8 cellular contexts compared by ENCODE assay signal in the genomic region with DNA sequence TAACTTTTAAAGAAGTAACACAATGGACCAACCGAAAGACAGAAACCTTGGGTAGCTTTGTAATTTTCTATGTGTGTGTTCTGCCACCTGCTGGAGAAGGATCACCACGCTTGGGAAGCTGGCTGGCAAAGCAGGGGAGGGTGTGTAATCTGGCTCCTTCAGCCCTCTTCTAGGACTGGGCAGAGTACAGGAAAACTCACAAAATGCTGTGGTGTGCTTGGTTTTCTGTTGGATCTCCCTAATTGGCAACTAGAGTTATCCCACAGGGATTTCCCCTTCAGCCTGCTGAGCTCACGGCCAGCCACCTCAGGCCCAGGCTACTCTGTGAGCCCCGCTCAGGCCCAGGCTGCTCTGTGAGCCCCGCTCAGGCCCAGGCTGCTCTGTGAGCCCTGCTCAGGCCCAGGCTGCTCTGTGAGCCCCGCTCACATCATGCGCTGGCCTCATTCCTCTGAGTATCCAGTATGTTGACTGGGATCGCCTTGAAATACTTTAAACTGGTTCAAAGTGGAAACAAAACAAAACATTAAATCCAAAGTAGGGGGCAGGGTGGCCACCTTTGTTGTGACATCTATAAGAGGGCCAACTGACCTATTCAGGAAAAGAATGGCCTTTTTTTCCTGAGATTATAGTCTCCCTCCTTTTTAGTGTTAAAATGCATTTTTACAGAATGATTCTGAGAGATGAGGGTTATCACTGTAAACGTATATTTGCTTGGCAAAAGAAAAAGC. TPM values are rescaled to one million over a fixed set of nuclear protein-coding genes. Genes with fewer than 3 reads are reported as not detected.
DNase-seq lines count a peak whose midpoint lies in the region; ATAC-seq and TF ChIP-seq lines count a peak whose summit lies in the region.

No MANE protein-coding gene starts in this region.

- H3F3A ChIP-seq in neural progenitor cell (ENCODE audit: low read depth) = peaks cover 16% of the 10 kb centered on the region

- H2AFZ ChIP-seq in OCI-LY3 (ENCODE audit: low read depth, low read length) (0 out of 2 replicates have a peak overlapping the region, but pooled peaks have one; percentile 31), neural progenitor cell (replicated peaks) (peak overlapping the region; percentile 75)

- H3K4me2 ChIP-seq in OCI-LY3 (ENCODE audit: low read length) (no peak overlapping the region), neural progenitor cell (no peak overlapping the region)

- H3K4me1 Mint-ChIP-seq in activated T-helper 1 cell treated with anti-CD3 and anti-CD28 coated beads, Interleukin-12 subunit alpha, Interleukin-12 subunit beta, Interleukin-2, Interleukin-4 antibody, amounts not matched to agents 30 ng/mL and 10 ng/mL and 1 ng/mL, durations not matched to agents 14 hours and 24 hours and 36 hours (ENCODE audit: low read depth) = peaks cover 11% of the 10 kb centered on the region
- H3K4me1 Mint-ChIP-seq in neural progenitor cell = peaks cover 31% of the 10 kb centered on the region

- H3K79me2 ChIP-seq in OCI-LY3 (ENCODE audit: low read length) (no peaks in the 10 kb centered on the region), neural progenitor cell (ENCODE audit: low read depth) (no peaks in the 10 kb centered on the region)

- H3K9me3 ChIP-seq in OCI-LY3 (ENCODE audit: insufficient read depth, low read length) (no peaks in the 10 kb centered on the region), neural progenitor cell (ENCODE audit: low read depth) (no peaks in the 10 kb centered on the region), testis (no peaks in the 10 kb centered on the region)

- H3K9me3 Mint-ChIP-seq in activated T-helper 1 cell treated with anti-CD3 and anti-CD28 coated beads, Interleukin-12 subunit alpha, Interleukin-12 subunit beta, Interleukin-2, Interleukin-4 antibody, amounts not matched to agents 30 ng/mL and 10 ng/mL and 1 ng/mL, durations not matched to agents 14 hours and 24 hours and 36 hours = no peaks in the 10 kb centered on the region
- H3K9me3 Mint-ChIP-seq in neural progenitor cell = no peaks in the 10 kb centered on the region

- no peak for TF ChIP-seq POLR2A in testis (IDR thresholded peaks at IDR 0.05)

- H3K27me3 Mint-ChIP-seq in activated T-helper 1 cell treated with anti-CD3 and anti-CD28 coated beads, Interleukin-12 subunit alpha, Interleukin-12 subunit beta, Interleukin-2, Interleukin-4 antibody, amounts not matched to agents 30 ng/mL and 10 ng/mL and 1 ng/mL, durations not matched to agents 14 hours and 24 hours and 36 hours (ENCODE audit: insufficient read depth) = no peaks in the 10 kb centered on the region
- no peaks in the 10 kb centered on the region for H3K27me3 Mint-ChIP-seq in neural progenitor cell (ENCODE audit: insufficient read depth, low read depth)

- peaks cover 14% of the 10 kb centered on the region for H3K4me1 ChIP-seq in OCI-LY3 (ENCODE audit: low read length)
- H3K4me1 ChIP-seq in neural progenitor cell = peaks cover 10% of the 10 kb centered on the region
- H3K4me1 ChIP-seq in testis = peaks cover 11% of the 10 kb centered on the region

- H3K36me3 Mint-ChIP-seq in activated T-helper 1 cell treated with anti-CD3 and anti-CD28 coated beads, Interleukin-12 subunit alpha, Interleukin-12 subunit beta, Interleukin-2, Interleukin-4 antibody, amounts not matched to agents 30 ng/mL and 10 ng/mL and 1 ng/mL, durations not matched to agents 14 hours and 24 hours and 36 hours (ENCODE audit: low read depth) = no peaks in the 10 kb centered on the region
- no peaks in the 10 kb centered on the region for H3K36me3 Mint-ChIP-seq in neural progenitor cell

- no peaks in the 10 kb centered on the region for H3K36me3 ChIP-seq in OCI-LY3 (replicated peaks; ENCODE audit: low read depth, low read length)
- no peaks in the 10 kb centered on the region for H3K36me3 ChIP-seq in neural progenitor cell
- H3K36me3 ChIP-seq in testis (ENCODE audit: low read depth, missing control alignments) = no peaks in the 10 kb centered on the region

- intact Hi-C loops in activated T-helper 1 cell treated with anti-CD3 and anti-CD28 coated beads, Interleukin-12 subunit alpha, Interleukin-12 subunit beta, Interleukin-2, Interleukin-4 antibody, amounts not matched to agents 30 ng/mL and 10 ng/mL and 1 ng/mL, durations not matched to agents 14 hours and 24 hours and 36 hours (cut with micrococcal nuclease) = loop anchor here (1.0 to 5.0 kb wide), 7 partner anchors 214 to 1598 kb away; a partner anchor contains a TSS
- intact Hi-C loops in testis (cut with DNase I; ENCODE audit: low total_unique reads) = loop anchor here (10.0 kb wide), 2 partner anchors 220 to 320 kb away; no protein-coding TSS in a partner anchor

- TF ChIP-seq CTCF in C4-2B (conservative IDR thresholded peaks at IDR 0.05) (peak; percentile 87), OCI-LY3 (IDR thresholded peaks at IDR 0.05; ENCODE audit: low read depth, low read length) (peak; percentile 88), neural progenitor cell (IDR thresholded peaks at IDR 0.05) (peak; percentile 80), testis (IDR thresholded peaks at IDR 0.05) (peak; percentile 65 to 72 (median 68))

- peak overlapping the region; percentile 18; the same call in 1 of the 2 replicates for H3K27ac ChIP-seq in C4-2B
- H3K27ac ChIP-seq in OCI-LY3 (ENCODE audit: low read length) = no peak overlapping the region
- H3K27ac ChIP-seq in neural progenitor cell = peak overlapping the region; percentile 56
- H3K27ac ChIP-seq in testis = peak overlapping the region; percentile 29 to 76

- 37 to 42% methylated on average over 7 to 9 of the region's 9 CpGs for WGBS in testis, 2 donors

- no peak overlapping the region for H3K27ac Mint-ChIP-seq in activated T-helper 1 cell treated with anti-CD3 and anti-CD28 coated beads, Interleukin-12 subunit alpha, Interleukin-12 subunit beta, Interleukin-2, Interleukin-4 antibody, amounts not matched to agents 30 ng/mL and 10 ng/mL and 1 ng/mL, durations not matched to agents 14 hours and 24 hours and 36 hours
- peak overlapping the region; percentile 27 for H3K27ac Mint-ChIP-seq in neural progenitor cell

- DNase-seq in HT1080 (ENCODE audit: low read depth) (peak; percentile 68), fibroblast of the conjunctiva (ENCODE audit: low read depth) (peak; percentile 56), neural progenitor cell (ENCODE audit: low spot score) (peak; percentile 87), testis (peak; percentile 86)
- DNase-seq in activated T-helper 1 cell treated with anti-CD3 and anti-CD28 coated beads, Interleukin-12 subunit alpha, Interleukin-12 subunit beta, Interleukin-2, Interleukin-4 antibody, amounts not matched to agents 30 ng/mL and 10 ng/mL and 1 ng/mL, durations not matched to agents 14 hours and 24 hours and 36 hours (ENCODE audit: low spot score) = peak; percentile 36

- ATAC-seq in GM19328 (IDR thresholded peaks at IDR 0.05; ENCODE audit: unreplicated experiment) = peak; percentile 43

- H3K4me3 ChIP-seq in OCI-LY3 (ENCODE audit: low read length) (no peak overlapping the region), neural progenitor cell (no peak overlapping the region), testis (no peak overlapping the region)

- H3K27me3 ChIP-seq in OCI-LY3 (ENCODE audit: low read depth, low read length) (no peaks in the 10 kb centered on the region), neural progenitor cell (no peaks in the 10 kb centered on the region), testis (no peaks in the 10 kb centered on the region)

- no peak overlapping the region for H3K4me3 Mint-ChIP-seq in activated T-helper 1 cell treated with anti-CD3 and anti-CD28 coated beads, Interleukin-12 subunit alpha, Interleukin-12 subunit beta, Interleukin-2, Interleukin-4 antibody, amounts not matched to agents 30 ng/mL and 10 ng/mL and 1 ng/mL, durations not matched to agents 14 hours and 24 hours and 36 hours
- H3K4me3 Mint-ChIP-seq in neural progenitor cell = no peak overlapping the region

- no peaks in the 10 kb centered on the region for H4K20me1 ChIP-seq in OCI-LY3 (ENCODE audit: insufficient read depth, low read length)
- no peaks in the 10 kb centered on the region for H4K20me1 ChIP-seq in neural progenitor cell (ENCODE audit: low read depth)

- H3K9ac ChIP-seq in OCI-LY3 (ENCODE audit: low read length) (no peak overlapping the region), neural progenitor cell (no peak overlapping the region)

RNA-seq across cellular contexts. Expression of a gene that starts 52.0 kb away (rescaled TPM):
- not detected in 2 replicates for total RNA-seq in HT1080 (2014; rRNA removed; shearing (Covaris generic))
- not detected in 2 replicates for polyA plus RNA-seq in HT1080 (2015; cell fraction: cytosol; rRNA removed)
- polyA plus RNA-seq in HT1080 (2015; cell fraction: nucleus; rRNA removed) = not detected in 2 replicates
- not detected in 2 replicates for total RNA-seq in activated T-helper 1 cell treated with anti-CD3 and anti-CD28 coated beads, Interleukin-12 subunit alpha, Interleukin-12 subunit beta, Interleukin-2, Interleukin-4 antibody, amounts not matched to agents 30 ng/mL and 10 ng/mL and 1 ng/mL, durations not matched to agents 14 hours and 24 hours and 36 hours
- not detected in 2 replicates for total RNA-seq in neural progenitor cell (ENCODE audit: low replicate concordance)
- total RNA-seq in testis = not detected
- polyA plus RNA-seq in testis (ENCODE audit: insufficient read depth, low read depth, low replicate concordance) = not detected

RNA-seq across cellular contexts. Expression of a gene that starts 53.3 kb away (rescaled TPM):
- total RNA-seq in HT1080 (2014; rRNA removed; shearing (Covaris generic)) = not detected in 2 replicates
- polyA plus RNA-seq in HT1080 (2015; cell fraction: cytosol; rRNA removed) = not detected in 2 replicates
- polyA plus RNA-seq in HT1080 (2015; cell fraction: nucleus; rRNA removed) = not detected in 2 replicates
- total RNA-seq in activated T-helper 1 cell treated with anti-CD3 and anti-CD28 coated beads, Interleukin-12 subunit alpha, Interleukin-12 subunit beta, Interleukin-2, Interleukin-4 antibody, amounts not matched to agents 30 ng/mL and 10 ng/mL and 1 ng/mL, durations not matched to agents 14 hours and 24 hours and 36 hours = not detected in 2 replicates
- total RNA-seq in neural progenitor cell (ENCODE audit: low replicate concordance) (not detected in 2 replicates), testis (not detected)
- not detected for polyA plus RNA-seq in testis (ENCODE audit: insufficient read depth, low read depth, low replicate concordance)

Comparison
In these comparisons a context has a peak if more than half of its experiments do, and no peak if none do; other contexts are left out.
1. DNase-seq: peak in every context shown above with its lines; median percentile 87 in neural progenitor cell; 86 in testis; 68 in HT1080; 56 in fibroblast of the conjunctiva; 36 in activated T-helper 1 cell treated with anti-CD3 and anti-CD28 coated beads, Interleukin-12 subunit alpha, Interleukin-12 subunit beta, Interleukin-2, Interleukin-4 antibody, amounts not matched to agents 30 ng/mL and 10 ng/mL and 1 ng/mL, durations not matched to agents 14 hours and 24 hours and 36 hours.